15 cellular contexts compared by ENCODE assay signal in the genomic region with DNA sequence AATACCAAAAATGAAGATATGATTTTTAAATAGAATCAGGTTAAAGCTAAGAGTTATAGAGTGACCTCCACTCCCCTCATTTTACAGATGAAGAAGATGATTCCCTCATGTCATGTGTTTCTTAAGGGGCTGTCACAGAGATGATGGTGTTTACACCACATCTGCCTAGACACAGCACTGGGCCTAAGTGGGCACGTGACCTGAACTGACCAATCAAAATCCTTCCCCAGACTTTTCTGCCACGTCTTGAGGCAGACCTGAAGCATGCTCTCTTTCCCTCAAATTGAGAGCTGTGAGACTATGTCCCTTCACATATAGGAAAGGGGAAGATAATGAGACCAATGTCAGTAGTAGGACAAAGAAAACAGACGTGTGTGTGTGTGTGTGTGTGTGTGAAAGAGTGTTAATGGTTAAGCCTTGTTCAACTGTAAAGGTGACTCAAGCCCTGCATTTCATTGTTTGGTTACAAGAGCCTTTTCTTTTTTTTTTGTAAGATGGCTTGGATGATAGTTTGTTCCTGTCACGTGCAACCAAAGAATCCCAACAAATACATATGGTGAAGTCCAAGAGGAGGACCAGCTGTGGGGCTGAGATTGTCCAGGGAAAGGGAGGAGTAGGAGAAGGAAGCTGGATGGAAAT.
"Had no signal": no experiment of that assay in that cellular context is flagged by ENCODE, and none has a peak within 500 bp of the region (broad histone marks: within the 10 kb centered on the region; RNA-seq: fewer than 3 reads in every experiment).

No MANE protein-coding gene starts in this region.

- FAIRE-seq: endothelial cell of umbilical vein had no signal

- H3K27me3 ChIP-seq: adrenal gland, sigmoid colon had no signal

- H3K4me1 ChIP-seq: adrenal gland, psoas muscle had no signal

- H3K27ac ChIP-seq: adrenal gland, coronary artery, psoas muscle, sigmoid colon had no signal

- H3K36me3 ChIP-seq: adrenal gland, sigmoid colon had no signal

- DNase-seq: activated CD4-positive, alpha-beta T cell treated with anti-CD3 and anti-CD28 coated beads for 1 hour; activated CD8-positive, alpha-beta memory T cell treated with anti-CD3 and anti-CD28 coated beads, Interleukin-2, amount 50 U/mL, for 4 hours; activated CD8-positive, alpha-beta T cell treated with anti-CD3 and anti-CD28 coated beads for 36 hours; activated naive CD4-positive, alpha-beta T cell treated with anti-CD3 and anti-CD28 coated beads, Interleukin-2, amount 50 U/mL, for 16 hours; adrenal gland; caudate nucleus; effector CD4-positive, alpha-beta T cell; hippocampal formation; occipital lobe; psoas muscle; sigmoid colon; stimulated activated naive CD4-positive, alpha-beta T cell; T-helper 9 cell had no signal

- ATAC-seq: activated CD8-positive, alpha-beta T cell treated with anti-CD3 and anti-CD28 coated beads for 36 hours; psoas muscle had no signal

- H3K9me3 ChIP-seq: adrenal gland, psoas muscle, sigmoid colon had no signal

- H3K4me3 ChIP-seq: adrenal gland, coronary artery, psoas muscle, sigmoid colon had no signal
